In genomic region chr10:541750-542371, GRCh38 we compare ENCODE assay signal across 1 cellular context.
TF ChIP-seq lines count a peak whose summit lies in the region.

No MANE protein-coding gene starts in this region.

TF ChIP-seq in HEK293, 187 proteins besides CTCF, POLR2A, EP300 and RAD21 (continued from another document and continues in another):
- no peak; the same call in 1 of the 2 replicates for TF ChIP-seq KLF8 (tag by site-specific recombination; IDR thresholded peaks at IDR 0.05)
- no peak for TF ChIP-seq ZSCAN4 (tag by site-specific recombination; IDR thresholded peaks at IDR 0.05)
- no peak for TF ChIP-seq ZBTB48 (tag by site-specific recombination; IDR thresholded peaks at IDR 0.05)
- TF ChIP-seq MEIS1 (CRISPR knock-in tag; IDR thresholded peaks at IDR 0.05; ENCODE audit: borderline replicate concordance): no peak
- no peak for TF ChIP-seq ZNF302 (tag by site-specific recombination; IDR thresholded peaks at IDR 0.05; ENCODE audit: low read depth)
- no peak for TF ChIP-seq ZNF549 (tag by site-specific recombination; IDR thresholded peaks at IDR 0.05)
- TF ChIP-seq ZNF132 (tag by site-specific recombination; IDR thresholded peaks at IDR 0.05; ENCODE audit: borderline replicate concordance): no peak
- no peak for TF ChIP-seq ZNF521 (tag by site-specific recombination; IDR thresholded peaks at IDR 0.05)
- TF ChIP-seq ZNF843 (tag by site-specific recombination; IDR thresholded peaks at IDR 0.05): no peak
- TF ChIP-seq ZNF623 (tag by site-specific recombination; IDR thresholded peaks at IDR 0.05): no peak
- TF ChIP-seq GLIS1 (tag by site-specific recombination; IDR thresholded peaks at IDR 0.05): peak; percentile 92
- TF ChIP-seq ZNF701 (tag by site-specific recombination; IDR thresholded peaks at IDR 0.05): no peak
- TF ChIP-seq ZNF660 (tag by site-specific recombination; IDR thresholded peaks at IDR 0.05): no peak
- TF ChIP-seq TRIM28 (IDR thresholded peaks at IDR 0.05; ENCODE audit: borderline replicate concordance, low read length): no peak
- TF ChIP-seq ZNF449 (tag by site-specific recombination; IDR thresholded peaks at IDR 0.05): no peak; the same call in 1 of the 2 replicates
- no peak for TF ChIP-seq SP2 (tag by site-specific recombination; IDR thresholded peaks at IDR 0.05)
- no peak for TF ChIP-seq ZNF169 (tag by site-specific recombination; IDR thresholded peaks at IDR 0.05)
- no peak for TF ChIP-seq OSR2 (tag by site-specific recombination; IDR thresholded peaks at IDR 0.05)
- peak; percentile 38; the same call in 1 of the 2 replicates for TF ChIP-seq ZNF76 (tag by site-specific recombination; IDR thresholded peaks at IDR 0.05; ENCODE audit: borderline replicate concordance, low read depth)
- TF ChIP-seq ZNF366 (tag by site-specific recombination; conservative IDR thresholded peaks at IDR 0.05): no peak
- TF ChIP-seq ZNF324 (tag by site-specific recombination; IDR thresholded peaks at IDR 0.05): no peak
- no peak for TF ChIP-seq ZNF501 (tag by site-specific recombination; IDR thresholded peaks at IDR 0.05)
- TF ChIP-seq ZNF747 (tag by site-specific recombination; IDR thresholded peaks at IDR 0.05): no peak
- peak; percentile 42; the same call in 1 of the 2 replicates for TF ChIP-seq KLF7 (tag by site-specific recombination; IDR thresholded peaks at IDR 0.05; ENCODE audit: borderline replicate concordance)
- TF ChIP-seq ZBTB6 (tag by site-specific recombination; IDR thresholded peaks at IDR 0.05): 0 out of 2 replicates have a peak, but pooled peaks have one; percentile 31
- no peak for TF ChIP-seq PBX3 (CRISPR knock-in tag; IDR thresholded peaks at IDR 0.05)
- TF ChIP-seq ZNF629 (tag by site-specific recombination; IDR thresholded peaks at IDR 0.05): no peak
- TF ChIP-seq ZNF211 (tag by site-specific recombination; IDR thresholded peaks at IDR 0.05; ENCODE audit: low read depth): no peak
- TF ChIP-seq SCRT2 (tag by site-specific recombination; IDR thresholded peaks at IDR 0.05): no peak
- TF ChIP-seq SCRT1 (tag by site-specific recombination; IDR thresholded peaks at IDR 0.05; ENCODE audit: borderline replicate concordance): no peak
- TF ChIP-seq YY2 (tag by site-specific recombination; IDR thresholded peaks at IDR 0.05): no peak
- no peak for TF ChIP-seq ZFP37 (tag by site-specific recombination; IDR thresholded peaks at IDR 0.05)
- no peak for TF ChIP-seq ZNF621 (tag by site-specific recombination; IDR thresholded peaks at IDR 0.05)
- no peak for TF ChIP-seq ZSCAN18 (tag by site-specific recombination; IDR thresholded peaks at IDR 0.05)
- TF ChIP-seq ZSCAN30 (tag by site-specific recombination; IDR thresholded peaks at IDR 0.05): no peak
- TF ChIP-seq, protein P1, sequence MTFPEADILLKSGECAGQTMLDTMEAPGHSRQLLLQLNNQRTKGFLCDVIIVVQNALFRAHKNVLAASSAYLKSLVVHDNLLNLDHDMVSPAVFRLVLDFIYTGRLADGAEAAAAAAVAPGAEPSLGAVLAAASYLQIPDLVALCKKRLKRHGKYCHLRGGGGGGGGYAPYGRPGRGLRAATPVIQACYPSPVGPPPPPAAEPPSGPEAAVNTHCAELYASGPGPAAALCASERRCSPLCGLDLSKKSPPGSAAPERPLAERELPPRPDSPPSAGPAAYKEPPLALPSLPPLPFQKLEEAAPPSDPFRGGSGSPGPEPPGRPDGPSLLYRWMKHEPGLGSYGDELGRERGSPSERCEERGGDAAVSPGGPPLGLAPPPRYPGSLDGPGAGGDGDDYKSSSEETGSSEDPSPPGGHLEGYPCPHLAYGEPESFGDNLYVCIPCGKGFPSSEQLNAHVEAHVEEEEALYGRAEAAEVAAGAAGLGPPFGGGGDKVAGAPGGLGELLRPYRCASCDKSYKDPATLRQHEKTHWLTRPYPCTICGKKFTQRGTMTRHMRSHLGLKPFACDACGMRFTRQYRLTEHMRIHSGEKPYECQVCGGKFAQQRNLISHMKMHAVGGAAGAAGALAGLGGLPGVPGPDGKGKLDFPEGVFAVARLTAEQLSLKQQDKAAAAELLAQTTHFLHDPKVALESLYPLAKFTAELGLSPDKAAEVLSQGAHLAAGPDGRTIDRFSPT (tag by site-specific recombination; IDR thresholded peaks at IDR 0.05): no peak
- TF ChIP-seq ZNF639 (tag by site-specific recombination; IDR thresholded peaks at IDR 0.05): no peak
- no peak for TF ChIP-seq ZNF561 (tag by site-specific recombination; IDR thresholded peaks at IDR 0.05; ENCODE audit: borderline replicate concordance)
- no peak for TF ChIP-seq ZNF560 (tag by site-specific recombination; IDR thresholded peaks at IDR 0.05; ENCODE audit: borderline replicate concordance)
- TF ChIP-seq ZBTB11 (tag by site-specific recombination; conservative IDR thresholded peaks at IDR 0.05; ENCODE audit: low read depth): no peak
- no peak for TF ChIP-seq ZNF433 (tag by site-specific recombination; IDR thresholded peaks at IDR 0.05; ENCODE audit: low read depth)
- no peak for TF ChIP-seq ZNF24 (tag by site-specific recombination; IDR thresholded peaks at IDR 0.05)
- TF ChIP-seq MZF1 (tag by site-specific recombination; IDR thresholded peaks at IDR 0.05; ENCODE audit: borderline replicate concordance): no peak
- no peak for TF ChIP-seq ZFP41 (tag by site-specific recombination; IDR thresholded peaks at IDR 0.05; ENCODE audit: borderline replicate concordance)
- no peak for TF ChIP-seq WT1 (tag by site-specific recombination; IDR thresholded peaks at IDR 0.05)
- TF ChIP-seq, protein P2, sequence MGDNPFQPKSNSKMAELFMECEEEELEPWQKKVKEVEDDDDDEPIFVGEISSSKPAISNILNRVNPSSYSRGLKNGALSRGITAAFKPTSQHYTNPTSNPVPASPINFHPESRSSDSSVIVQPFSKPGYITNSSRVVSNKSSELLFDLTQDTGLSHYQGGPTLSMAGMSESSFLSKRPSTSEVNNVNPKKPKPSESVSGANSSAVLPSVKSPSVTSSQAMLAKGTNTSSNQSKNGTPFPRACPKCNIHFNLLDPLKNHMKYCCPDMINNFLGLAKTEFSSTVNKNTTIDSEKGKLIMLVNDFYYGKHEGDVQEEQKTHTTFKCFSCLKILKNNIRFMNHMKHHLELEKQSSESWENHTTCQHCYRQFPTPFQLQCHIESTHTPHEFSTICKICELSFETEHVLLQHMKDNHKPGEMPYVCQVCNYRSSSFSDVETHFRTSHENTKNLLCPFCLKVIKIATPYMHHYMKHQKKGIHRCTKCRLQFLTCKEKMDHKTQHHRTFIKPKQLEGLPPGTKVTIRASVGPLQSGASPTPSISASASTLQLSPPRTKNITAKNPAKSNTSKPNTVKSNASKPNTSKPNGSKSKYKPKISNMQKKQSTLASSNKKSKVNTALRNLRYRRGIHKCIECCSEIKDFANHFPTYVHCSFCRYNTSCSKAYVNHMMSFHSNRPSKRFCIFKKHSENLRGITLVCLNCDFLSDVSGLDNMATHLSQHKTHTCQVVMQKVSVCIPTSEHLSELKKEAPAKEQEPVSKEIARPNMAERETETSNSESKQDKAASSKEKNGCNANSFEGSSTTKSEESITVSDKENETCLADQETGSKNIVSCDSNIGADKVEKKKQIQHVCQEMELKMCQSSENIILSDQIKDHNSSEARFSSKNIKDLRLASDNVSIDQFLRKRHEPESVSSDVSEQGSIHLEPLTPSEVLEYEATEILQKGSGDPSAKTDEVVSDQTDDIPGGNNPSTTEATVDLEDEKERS (tag by site-specific recombination; IDR thresholded peaks at IDR 0.05): no peak
- no peak for TF ChIP-seq PRDM4 (tag by site-specific recombination; IDR thresholded peaks at IDR 0.05)
